In genomic region chr12:101854747-101855146, GRCh38 we compare ENCODE assay signal across 11 cellular contexts. TPM values are rescaled to one million over a fixed set of nuclear protein-coding genes. Genes with fewer than 3 reads are reported as not detected.
DNase-seq lines count a peak whose midpoint lies in the region; ATAC-seq and TF ChIP-seq lines count a peak whose summit lies in the region.
"Had no signal": no experiment of that assay in that cellular context is flagged by ENCODE, and none has a peak within 500 bp of the region (broad histone marks: within the 10 kb centered on the region; RNA-seq: fewer than 3 reads in every experiment).

No MANE protein-coding gene starts in this region.

- H3K4me1 ChIP-seq in hepatocyte (ENCODE audit: insufficient read depth), result peaks cover 20% of the 10 kb centered on the region

- H3K4me3 Mint-ChIP-seq in nephron progenitor cell, result no peak overlapping the region
- H3K4me3 Mint-ChIP-seq in activated T-helper 17 cell treated with anti-CD3 and anti-CD28 coated beads, Interleukin-2, amount 50 U/mL, for 72 hours, result no peak overlapping the region

- peak overlapping the region; percentile 40 for H3K27ac ChIP-seq in hepatocyte

- WGBS in hepatocyte (ENCODE audit: low lambda C conversion rate, missing lambda C conversion rate), result 80% methylated on average over 1 of the region's 1 CpG

- TF ChIP-seq CTCF in hepatocyte (IDR thresholded peaks at IDR 0.05; ENCODE audit: poor library complexity) (no peak), nephron progenitor cell (IDR thresholded peaks at IDR 0.05) (no peak)

- H3K9me2 ChIP-seq in hepatocyte (replicated peaks; ENCODE audit: insufficient read depth), result no peaks in the 10 kb centered on the region

- H3K36me3 Mint-ChIP-seq in nephron progenitor cell (ENCODE audit: low read depth), result no peaks in the 10 kb centered on the region
- H3K36me3 Mint-ChIP-seq in activated T-helper 17 cell treated with anti-CD3 and anti-CD28 coated beads, Interleukin-2, amount 50 U/mL, for 72 hours (ENCODE audit: low read depth), result no peaks in the 10 kb centered on the region

- peaks cover 20% of the 10 kb centered on the region for H3K4me1 Mint-ChIP-seq in nephron progenitor cell
- peaks cover 5% of the 10 kb centered on the region for H3K4me1 Mint-ChIP-seq in activated T-helper 17 cell treated with anti-CD3 and anti-CD28 coated beads, Interleukin-2, amount 50 U/mL, for 72 hours

- H3K27ac Mint-ChIP-seq in nephron progenitor cell, result no peak overlapping the region
- H3K27ac Mint-ChIP-seq in activated T-helper 17 cell treated with anti-CD3 and anti-CD28 coated beads, Interleukin-2, amount 50 U/mL, for 72 hours, result no peak overlapping the region

- no peaks in the 10 kb centered on the region for H3K79me2 ChIP-seq in hepatocyte

- H3K27me3 Mint-ChIP-seq in nephron progenitor cell (ENCODE audit: low read depth, poor library complexity), result no peaks in the 10 kb centered on the region
- no peaks in the 10 kb centered on the region for H3K27me3 Mint-ChIP-seq in activated T-helper 17 cell treated with anti-CD3 and anti-CD28 coated beads, Interleukin-2, amount 50 U/mL, for 72 hours

- no peaks in the 10 kb centered on the region for H3K27me3 ChIP-seq in hepatocyte

- H3K9me3 ChIP-seq in hepatocyte (ENCODE audit: low read depth), result no peaks in the 10 kb centered on the region

- no peaks in the 10 kb centered on the region for H3K9me3 Mint-ChIP-seq in nephron progenitor cell
- H3K9me3 Mint-ChIP-seq in activated T-helper 17 cell treated with anti-CD3 and anti-CD28 coated beads, Interleukin-2, amount 50 U/mL, for 72 hours, result no peaks in the 10 kb centered on the region

- no peak overlapping the region for H3K4me2 ChIP-seq in hepatocyte

- no peak for DNase-seq in hepatocyte (ENCODE audit: low spot score)
- DNase-seq in nephron progenitor cell, result no peak
- no peak for DNase-seq in KG1 (lab: John Stamatoyannopoulos, UW)
- no peak for DNase-seq in activated naive CD4-positive, alpha-beta T cell treated with anti-CD3 and anti-CD28 coated beads, Interleukin-2, amount 50 U/mL, for 16 hours
- DNase-seq: Calu3; midbrain; stimulated activated CD4-positive, alpha-beta T cell treated with anti-CD3 and anti-CD28 coated beads, Interleukin-4, amount 100 ng/mL, for 24 hours had no signal

- H4K20me1 ChIP-seq in hepatocyte (ENCODE audit: insufficient read depth, poor library complexity, severe bottlenecking), result no peaks in the 10 kb centered on the region

- no peak overlapping the region for H3K4me3 ChIP-seq in hepatocyte

- H2AFZ ChIP-seq in hepatocyte, result peak overlapping the region; percentile 14

- peak; percentile 32 for ATAC-seq in GM18519 (IDR thresholded peaks at IDR 0.05; ENCODE audit: low FRiP score, unreplicated experiment)
- peak; percentile 50 for ATAC-seq in GM21576 (IDR thresholded peaks at IDR 0.05; ENCODE audit: unreplicated experiment)
- peak; percentile 39 for ATAC-seq in HG03442 (IDR thresholded peaks at IDR 0.05; ENCODE audit: unreplicated experiment)
- no peak for ATAC-seq in activated T-helper 17 cell treated with anti-CD3 and anti-CD28 coated beads, Interleukin-2, amount 50 U/mL, for 72 hours (replicated peaks)

- no peaks in the 10 kb centered on the region for H3K36me3 ChIP-seq in hepatocyte (replicated peaks; ENCODE audit: insufficient read depth, low read depth)

RNA-seq across cellular contexts. Expression of gene DRAM1, which starts 22.6 kb away (rescaled TPM):
- 24.0 and 26.0 TPM in 2 replicates for total RNA-seq in hepatocyte
- 27.2 and 28.2 TPM in 2 replicates for polyA plus RNA-seq in hepatocyte
- total RNA-seq in activated T-helper 17 cell treated with anti-CD3 and anti-CD28 coated beads, Interleukin-2, amount 50 U/mL, for 72 hours, result 1 to 10 TPM; 6.0 to 7.0 TPM

RNA-seq across cellular contexts. Expression of gene GNPTAB, which starts 24.0 kb away (rescaled TPM):
- 21.6 and 24.4 TPM in 2 replicates for total RNA-seq in hepatocyte
- polyA plus RNA-seq in hepatocyte, result 12.0 and 13.8 TPM in 2 replicates
- total RNA-seq in activated T-helper 17 cell treated with anti-CD3 and anti-CD28 coated beads, Interleukin-2, amount 50 U/mL, for 72 hours, result 10 to 100 TPM; 29.8 to 41.1 TPM
